Comparison of ENCODE assay signal across 17 cellular contexts in genomic region chr1:192159034-192159433, GRCh38. TPM values are rescaled to one million over a fixed set of nuclear protein-coding genes. Genes with fewer than 3 reads are reported as not detected.
DNase-seq lines count a peak whose midpoint lies in the region; ATAC-seq and TF ChIP-seq lines count a peak whose summit lies in the region.
"Had no signal": no experiment of that assay in that cellular context is flagged by ENCODE, and none has a peak within 500 bp of the region (broad histone marks: within the 10 kb centered on the region; RNA-seq: fewer than 3 reads in every experiment).

No MANE protein-coding gene starts in this region.

- H2AFZ ChIP-seq in Loucy (ENCODE audit: low read length): no peak overlapping the region

- no peaks in the 10 kb centered on the region for H3K36me3 ChIP-seq in Loucy (ENCODE audit: insufficient read depth, low read length)
- H3K36me3 ChIP-seq: BLaER1, HAP-1, pancreas, thyroid gland had no signal

- no peaks in the 10 kb centered on the region for H3K4me1 Mint-ChIP-seq in T-helper 17 cell
- H3K4me1 Mint-ChIP-seq in neural crest cell: no peaks in the 10 kb centered on the region

- H3K4me3 Mint-ChIP-seq in T-helper 17 cell (peak overlapping the region; percentile 55), neural crest cell (no peak overlapping the region)
- H3K4me3 Mint-ChIP-seq: endodermal cell had no signal

- peaks cover 33% of the 10 kb centered on the region for H3K79me2 ChIP-seq in Loucy (ENCODE audit: insufficient read depth, low read length)

- H3K9me3 ChIP-seq in Loucy (ENCODE audit: insufficient read depth, low read depth, low read length) (no peaks in the 10 kb centered on the region), T-helper 17 cell (ENCODE audit: control insufficient read depth, low read length, poor library complexity, severe bottlenecking) (no peaks in the 10 kb centered on the region)
- H3K9me3 ChIP-seq: BLaER1, HAP-1, pancreas, thyroid gland had no signal

- H3K9ac ChIP-seq in Loucy (ENCODE audit: low read depth, low read length, poor library complexity, severe bottlenecking): peak overlapping the region; percentile 90
- H3K9ac ChIP-seq: BLaER1 had no signal

- no peak for ATAC-seq in T-helper 17 cell
- ATAC-seq in GM19324 (IDR thresholded peaks at IDR 0.05; ENCODE audit: low FRiP score, unreplicated experiment): no peak

- no peaks in the 10 kb centered on the region for H4K20me1 ChIP-seq in Loucy (ENCODE audit: insufficient read depth, low read length, poor library complexity, severe bottlenecking)
- H4K20me1 ChIP-seq: BLaER1 had no signal

- no peaks in the 10 kb centered on the region for H3K27me3 ChIP-seq in Loucy (ENCODE audit: insufficient read depth, low read length, poor library complexity, severe bottlenecking)
- H3K27me3 ChIP-seq: BLaER1, pancreas, thyroid gland had no signal

- DNase-seq in DMS 273 (lab: John Stamatoyannopoulos, UW; ENCODE audit: unreplicated experiment): peak; percentile 2
- DNase-seq in DMS 273 treated with DMSO at 0.1 percent for 48 hours (lab: John Stamatoyannopoulos, UW): no peak
- DNase-seq in T-helper 17 cell: no peak
- no peak for DNase-seq in neural crest cell (ENCODE audit: low read depth, low spot score)
- no peak for DNase-seq in central memory CD4-positive, alpha-beta T cell
- no peak for DNase-seq in NCI-H146 (lab: John Stamatoyannopoulos, UW)
- DNase-seq: amygdala, cerebellar nuclear complex, endodermal cell, hippocampal formation, NCI-H1105 treated with DMSO at 0.1 percent for 48 hours, pancreas, thyroid gland had no signal

- H3K27me3 Mint-ChIP-seq in T-helper 17 cell (no peaks in the 10 kb centered on the region), neural crest cell (ENCODE audit: low read depth) (no peaks in the 10 kb centered on the region)

- H3K36me3 Mint-ChIP-seq in T-helper 17 cell (ENCODE audit: low read depth) (no peaks in the 10 kb centered on the region), neural crest cell (ENCODE audit: low read depth) (no peaks in the 10 kb centered on the region)

- TF ChIP-seq CTCF in Loucy (conservative IDR thresholded peaks at IDR 0.05; ENCODE audit: low read length) (no peak), neural crest cell (conservative IDR thresholded peaks at IDR 0.05) (no peak)

- H3K9me3 Mint-ChIP-seq in neural crest cell: no peaks in the 10 kb centered on the region

- peaks cover 60% of the 10 kb centered on the region for H3K4me1 ChIP-seq in Loucy (ENCODE audit: insufficient read depth, low read length, poor library complexity, severe bottlenecking)
- H3K4me1 ChIP-seq: BLaER1, pancreas, thyroid gland had no signal

- H3F3A ChIP-seq in Loucy (ENCODE audit: low read depth): peaks cover 7% of the 10 kb centered on the region; the same call in 1 of the 2 replicates

- H3K4me3 ChIP-seq in Loucy (ENCODE audit: low read length, poor library complexity, severe bottlenecking): peak overlapping the region; percentile 74
- H3K4me3 ChIP-seq: BLaER1, HAP-1, pancreas, thyroid gland had no signal

- no peak overlapping the region for H3K27ac Mint-ChIP-seq in T-helper 17 cell
- H3K27ac Mint-ChIP-seq in neural crest cell (ENCODE audit: unreplicated experiment): peak overlapping the region; percentile 22
- H3K27ac Mint-ChIP-seq: endodermal cell had no signal

- H3K9me2 ChIP-seq in Loucy (replicated peaks; ENCODE audit: low read depth, low read length): no peaks in the 10 kb centered on the region

- peak overlapping the region; percentile 82 for H3K4me2 ChIP-seq in Loucy (ENCODE audit: low read depth, low read length, poor library complexity, severe bottlenecking)
- H3K4me2 ChIP-seq: BLaER1 had no signal

RNA-seq across cellular contexts. Expression of gene RGS18, which starts 0.8 kb away (rescaled TPM):
- total RNA-seq in T-helper 17 cell (100 to 1,000 TPM in 1 of 2 donors, 1 to 10 TPM in 1; 6.3 to 106 TPM), neural crest cell (not detected in 2 replicates)
- total RNA-seq: endodermal cell had no signal
